In genomic region chr2:113692698-113693428, GRCh38 we compare ENCODE assay signal across 9 cellular contexts.
DNase-seq lines count a peak whose midpoint lies in the region; ATAC-seq and TF ChIP-seq lines count a peak whose summit lies in the region.
"Had no signal": no experiment of that assay in that cellular context is flagged by ENCODE, and none has a peak within 500 bp of the region (broad histone marks: within the 10 kb centered on the region; RNA-seq: fewer than 3 reads in every experiment).

No MANE protein-coding gene starts in this region.

- H3K36me3 ChIP-seq in esophagus muscularis mucosa (no peaks in the 10 kb centered on the region), esophagus squamous epithelium (no peaks in the 10 kb centered on the region)
- H3K36me3 ChIP-seq: heart left ventricle had no signal

- H3K4me3 ChIP-seq in Jurkat, Clone E6-1 (ENCODE audit: low read length), result no peak overlapping the region
- no peak overlapping the region for H3K4me3 ChIP-seq in esophagus muscularis mucosa
- H3K4me3 ChIP-seq in esophagus squamous epithelium, result no peak overlapping the region

- H3K4me1 ChIP-seq in esophagus muscularis mucosa (no peaks in the 10 kb centered on the region), esophagus squamous epithelium (peaks cover 0 to 4% (median 0%) of the 10 kb centered on the region in 3 donors)

- TF ChIP-seq EP300 in esophagus muscularis mucosa (IDR thresholded peaks at IDR 0.05), result no peak

- H3K9me3 ChIP-seq in esophagus muscularis mucosa (no peaks in the 10 kb centered on the region), esophagus squamous epithelium (no peaks in the 10 kb centered on the region)
- H3K9me3 ChIP-seq: heart left ventricle had no signal

- TF ChIP-seq CTCF in esophagus muscularis mucosa (IDR thresholded peaks at IDR 0.05) (no peak), esophagus squamous epithelium (IDR thresholded peaks at IDR 0.05) (no peak)

- peak; percentile 89 for DNase-seq in Jurkat, Clone E6-1 (ENCODE audit: low read depth, low spot score)
- DNase-seq in esophagus muscularis mucosa (ENCODE audit: extremely low spot score), result peak; percentile 12
- DNase-seq in esophagus squamous epithelium (lab: John Stamatoyannopoulos, UW), result no peak
- no peak for DNase-seq in activated CD8-positive, alpha-beta memory T cell treated with anti-CD3 and anti-CD28 coated beads for 24 hours
- DNase-seq in NCI-H1417 (lab: John Stamatoyannopoulos, UW), result no peak
- no peak for DNase-seq in NCI-H748 (lab: John Stamatoyannopoulos, UW; ENCODE audit: unreplicated experiment)

- H3K27ac ChIP-seq in esophagus muscularis mucosa (replicated peaks in 1 of 4) (no peak overlapping the region), esophagus squamous epithelium (no peak overlapping the region)

- 93% methylated on average over 3 of the region's 3 CpGs for WGBS in esophagus muscularis mucosa
- 62 to 77% methylated on average over 3 of the region's 3 CpGs for WGBS in esophagus squamous epithelium, 2 donors

- intact Hi-C loops in esophagus muscularis mucosa (cut with DNase I) (no loop called here), esophagus squamous epithelium (cut with DNase I) (no loop called here)

- ATAC-seq in GM18502 (IDR thresholded peaks at IDR 0.05; ENCODE audit: poor library complexity, unreplicated experiment) (peak; percentile 81), GM21576 (IDR thresholded peaks at IDR 0.05; ENCODE audit: unreplicated experiment) (peak; percentile 73)

- TF ChIP-seq POLR2A in esophagus muscularis mucosa (IDR thresholded peaks at IDR 0.05; ENCODE audit: low read depth) (no peak), esophagus squamous epithelium (IDR thresholded peaks at IDR 0.05) (no peak)

- H3K27me3 ChIP-seq in esophagus muscularis mucosa, result no peaks in the 10 kb centered on the region
- no peaks in the 10 kb centered on the region for H3K27me3 ChIP-seq in esophagus squamous epithelium
- H3K27me3 ChIP-seq: heart left ventricle had no signal

Comparison
In these comparisons a context has a peak if more than half of its experiments do, and no peak if none do; other contexts are left out.
1. DNase-seq: peak in Jurkat, Clone E6-1 (single experiment) and esophagus muscularis mucosa (single experiment); none in esophagus squamous epithelium (single experiment), activated CD8-positive, alpha-beta memory T cell treated with anti-CD3 and anti-CD28 coated beads for 24 hours (single experiment), NCI-H1417 (0 of 3) and NCI-H748 (single experiment).